ENCODE assay signal across 9 cellular contexts in genomic region chr5:175657593-175658271, GRCh38. TPM values are rescaled to one million over a fixed set of nuclear protein-coding genes. Genes with fewer than 3 reads are reported as not detected.
DNase-seq lines count a peak whose midpoint lies in the region; ATAC-seq and TF ChIP-seq lines count a peak whose summit lies in the region.
"Had no signal": no experiment of that assay in that cellular context is flagged by ENCODE, and none has a peak within 500 bp of the region (broad histone marks: within the 10 kb centered on the region; RNA-seq: fewer than 3 reads in every experiment).

HRH2 (plus strand) TSS chr5:175658071; CDS start chr5:175683234, 25,163 bp downstream.

- H3K27ac Mint-ChIP-seq in stimulated activated memory B cell treated with anti-CD40 and anti-IgM and Interleukin-4, amounts not matched to agents 10 μg/mL and 1 μg/mL and 100 μg/mL, for 72 hours: no peak within 1 kb of the TSS

- peak in 3 of 5 experiments; percentile 24 to 84 (median 27) for DNase-seq in T-helper 2 cell
- peak; percentile 17 for DNase-seq in central memory CD4-positive, alpha-beta T cell
- no peak for DNase-seq in lung (ENCODE audit: low spot score)

- H3K4me1 Mint-ChIP-seq in stimulated activated memory B cell treated with anti-CD40 and anti-IgM and Interleukin-4, amounts not matched to agents 10 μg/mL and 1 μg/mL and 100 μg/mL, for 72 hours: peaks cover 17% of the 10 kb centered on the region

- no peak for TF ChIP-seq CTCF in lung (IDR thresholded peaks at IDR 0.05; ENCODE audit: control extremely low read depth, extremely low read depth)

- 0 out of 2 replicates have a peak, but pooled peaks cover 4% of the 10 kb centered on the region for H3K4me1 ChIP-seq in HUES48 (ENCODE audit: control insufficient read depth, insufficient read depth, low read length)
- peaks cover 0 to 8% of the 10 kb centered on the region in 2 donors for H3K4me1 ChIP-seq in lung (ENCODE audit: control insufficient read depth in 2 of 2, insufficient read depth in 2 of 2, low read length in 2 of 2)

- WGBS in lung, 2 donors: 1 to 2% methylated on average over 33 to 58 of the region's 58 CpGs

- peaks cover 3% of the 10 kb centered on the region for H3K9me3 Mint-ChIP-seq in stimulated activated memory B cell treated with anti-CD40 and anti-IgM and Interleukin-4, amounts not matched to agents 10 μg/mL and 1 μg/mL and 100 μg/mL, for 72 hours

- peak within 1 kb of the TSS; percentile 8; the same call in 1 of the 2 replicates for H3K9ac ChIP-seq in HUES48 (ENCODE audit: low read depth, low read length)

- H3K27me3 Mint-ChIP-seq in stimulated activated memory B cell treated with anti-CD40 and anti-IgM and Interleukin-4, amounts not matched to agents 10 μg/mL and 1 μg/mL and 100 μg/mL, for 72 hours: peaks cover 82% of the 10 kb centered on the region

- ATAC-seq in lung (ENCODE audit: insufficient read depth, low FRiP score): peak; percentile 48
- ATAC-seq in stimulated activated memory B cell treated with anti-CD40 and anti-IgM and Interleukin-4, amounts not matched to agents 10 μg/mL and 1 μg/mL and 100 μg/mL, for 72 hours: no peak
- ATAC-seq in HG03095 (IDR thresholded peaks at IDR 0.05; ENCODE audit: unreplicated experiment): no peak
- ATAC-seq in HG03196 (IDR thresholded peaks at IDR 0.05; ENCODE audit: unreplicated experiment): no peak
- ATAC-seq in HG03280 (IDR thresholded peaks at IDR 0.05; ENCODE audit: unreplicated experiment): no peak

- no peaks in the 10 kb centered on the region for H3K36me3 Mint-ChIP-seq in stimulated activated memory B cell treated with anti-CD40 and anti-IgM and Interleukin-4, amounts not matched to agents 10 μg/mL and 1 μg/mL and 100 μg/mL, for 72 hours

- H3K36me3 ChIP-seq in HUES48 (ENCODE audit: control insufficient read depth, insufficient read depth, low read length): no peaks in the 10 kb centered on the region
- H3K36me3 ChIP-seq in lung (ENCODE audit: control insufficient read depth in 2 of 2, insufficient read depth in 2 of 2, low read length in 2 of 2): no peaks in the 10 kb centered on the region

- peak within 1 kb of the TSS; percentile 74 for H3K4me3 Mint-ChIP-seq in stimulated activated memory B cell treated with anti-CD40 and anti-IgM and Interleukin-4, amounts not matched to agents 10 μg/mL and 1 μg/mL and 100 μg/mL, for 72 hours

- H3K4me3 ChIP-seq in HUES48 (ENCODE audit: low read depth, low read length): peak within 1 kb of the TSS; percentile 79
- H3K4me3 ChIP-seq in lung: peak within 1 kb of the TSS; percentile 42

- H3K9me3 ChIP-seq in HUES48 (ENCODE audit: control insufficient read depth, insufficient read depth, low read length): no peaks in the 10 kb centered on the region
- H3K9me3 ChIP-seq in lung (ENCODE audit: control insufficient read depth in 2 of 2, insufficient read depth in 1 of 2, low read length in 1 of 2): peaks cover 0 to 4% of the 10 kb centered on the region in 2 donors

- H3K27me3 ChIP-seq in HUES48 (ENCODE audit: control insufficient read depth, insufficient read depth, low read length): peaks cover 11% of the 10 kb centered on the region
- H3K27me3 ChIP-seq in lung (ENCODE audit: control insufficient read depth, insufficient read depth): no peaks in the 10 kb centered on the region

- H3K27ac ChIP-seq in HUES48 (ENCODE audit: low read depth, low read length) (no peak within 1 kb of the TSS), lung (ENCODE audit: low read depth in 1 of 2, low read length in 1 of 2) (peak within 1 kb of the TSS; percentile 32 to 86)

RNA-seq across cellular contexts. Expression of gene HRH2, which starts in this region (rescaled TPM):
- total RNA-seq in lung: 10 to 100 TPM in 1 of 2 donors, 1 to 10 TPM in 1; 8.4 to 11.3 TPM
- 10 to 100 TPM in 1 of 2 donors, 1 to 10 TPM in 1; 1.8 to 36.1 TPM for polyA plus RNA-seq in lung
- total RNA-seq: NCI-H460 had no signal
